18 cellular contexts compared by ENCODE assay signal in the genomic region with DNA sequence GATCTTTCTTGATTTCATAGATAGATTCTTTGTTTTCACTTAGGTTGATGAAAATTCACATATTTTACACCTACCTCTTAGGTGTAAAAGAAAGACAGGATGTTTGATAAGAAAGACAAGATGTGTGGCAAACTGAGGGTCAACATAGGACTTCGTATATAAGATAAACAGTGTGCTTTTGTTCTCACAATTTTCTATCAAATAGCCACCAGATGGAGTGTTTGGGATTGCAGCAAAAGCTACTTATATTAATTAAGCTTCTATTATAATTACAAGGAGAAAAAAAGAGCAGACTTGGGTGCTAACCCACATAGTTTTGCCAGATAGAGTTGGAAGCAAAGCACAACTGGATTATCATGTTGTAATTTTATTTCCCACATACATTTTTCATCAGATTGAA.
A peak's percentile ranks its signal among the peaks of the same experiment; 100 is the strongest.
DNase-seq lines count a peak whose midpoint lies in the region; TF ChIP-seq lines count a peak whose summit lies in the region.
"Had no signal": no experiment of that assay in that cellular context is flagged by ENCODE, and none has a peak within 500 bp of the region (broad histone marks: within the 10 kb centered on the region; RNA-seq: fewer than 3 reads in every experiment).

No MANE protein-coding gene starts in this region.

- TF ChIP-seq CTCF in retinal pigment epithelial cell (conservative IDR thresholded peaks at IDR 0.05; ENCODE audit: low read depth, low read length): peak; percentile 34

- no peak overlapping the region for H3K4me3 ChIP-seq in retinal pigment epithelial cell (ENCODE audit: low read length)
- H3K4me3 ChIP-seq: left lung, mucosa of descending colon, Peyer's patch, uterus had no signal

- DNase-seq in NOMO-1 treated with DMSO at 0.1 percent for 48 hours (lab: John Stamatoyannopoulos, UW; ENCODE audit: unreplicated experiment) (peak; percentile 5), NOMO-1 treated with dmso at 0.1 percent for 144 hours (lab: John Stamatoyannopoulos, UW; ENCODE audit: unreplicated experiment) (no peak), NAMALWA (ENCODE audit: low spot score) (peak; percentile 29), RKO (ENCODE audit: low spot score) (peak; percentile 30), retinal pigment epithelial cell (ENCODE audit: low read depth) (no peak), activated T-cell treated with anti-CD3 and anti-CD28 coated beads for 4 hours (no peak), SW480 (ENCODE audit: low spot score) (no peak), putamen (ENCODE audit: low spot score) (no peak)
- DNase-seq: activated CD4-positive, alpha-beta T cell treated with anti-CD3 and anti-CD28 coated beads, Interleukin-2, amount 50 U/mL, for 4 hours; CD8-positive, alpha-beta memory T cell; left lung; mucosa of descending colon; NCI-H1417 treated with DMSO at 0.1 percent for 48 hours; NCI-H345; occipital lobe; Peyer's patch; stimulated activated CD4-positive, alpha-beta T cell treated with anti-CD3 and anti-CD28 coated beads, Interleukin-2, amount 100 ng/mL, for 24 hours; uterus had no signal

Comparison
In these comparisons a context has a peak if more than half of its experiments do, and no peak if none do; other contexts are left out.
1. DNase-seq: peak in NOMO-1 treated with DMSO at 0.1 percent for 48 hours (single experiment), NAMALWA (single experiment) and RKO (single experiment); none in NOMO-1 treated with dmso at 0.1 percent for 144 hours (single experiment), retinal pigment epithelial cell (single experiment), activated T-cell treated with anti-CD3 and anti-CD28 coated beads for 4 hours (single experiment), SW480 (single experiment) and putamen (single experiment).